ENCODE assay signal across 36 cellular contexts in genomic region chr12:13794706-13795105, GRCh38.
"Had no signal": no experiment of that assay in that cellular context is flagged by ENCODE, and none has a peak within 500 bp of the region (broad histone marks: within the 10 kb centered on the region; RNA-seq: fewer than 3 reads in every experiment).

No MANE protein-coding gene starts in this region.

- H3K4me1 Mint-ChIP-seq: activated CD4-positive, alpha-beta T cell treated with anti-CD3 and anti-CD28 coated beads, Interleukin-2, amount 10 ng/mL, durations not matched to agents 24 days and 14 days; activated naive CD4-positive, alpha-beta T cell treated with anti-CD3 and anti-CD28 coated beads, Interleukin-2, amount 10 ng/mL, durations not matched to agents 7 days and 5 days; activated naive CD4-positive, alpha-beta T cell treated with anti-CD3 and anti-CD28 coated beads, Interleukin-2, amount 50 U/mL, for 24 hours; activated naive CD8-positive, alpha-beta T cell treated with anti-CD3 and anti-CD28 coated beads, Interleukin-2, amount 10 ng/mL, durations not matched to agents 7 days and 5 days; activated naive CD8-positive, alpha-beta T cell treated with anti-CD3 and anti-CD28 coated beads, Interleukin-2, amount 50 U/mL, for 24 hours; activated T-helper 17 cell treated with anti-CD3 and anti-CD28 coated beads, Interleukin-2, amount 50 U/mL, for 72 hours; central memory CD8-positive, alpha-beta T cell had no signal

- H3K27me3 Mint-ChIP-seq: activated B cell treated with CpG ODN at 0.5 μM for 24 hours; activated CD4-positive, alpha-beta T cell treated with anti-CD3 and anti-CD28 coated beads, Interleukin-2, amount 10 ng/mL, durations not matched to agents 24 days and 14 days; activated naive CD4-positive, alpha-beta T cell treated with anti-CD3 and anti-CD28 coated beads, Interleukin-2, amount 10 ng/mL, durations not matched to agents 7 days and 5 days; activated naive CD8-positive, alpha-beta T cell treated with anti-CD3 and anti-CD28 coated beads, Interleukin-2, amount 10 ng/mL, durations not matched to agents 7 days and 5 days; activated naive CD8-positive, alpha-beta T cell treated with anti-CD3 and anti-CD28 coated beads, Interleukin-2, amount 50 U/mL, for 24 hours had no signal

- H3K36me3 Mint-ChIP-seq: activated CD4-positive, alpha-beta memory T cell treated with anti-CD3 and anti-CD28 coated beads for 36 hours; activated naive CD4-positive, alpha-beta T cell treated with anti-CD3 and anti-CD28 coated beads, Interleukin-2, amount 10 ng/mL, durations not matched to agents 7 days and 5 days; activated naive CD4-positive, alpha-beta T cell treated with anti-CD3 and anti-CD28 coated beads, Interleukin-2, amount 50 U/mL, for 24 hours; activated naive CD8-positive, alpha-beta T cell; activated naive CD8-positive, alpha-beta T cell treated with anti-CD3 and anti-CD28 coated beads, Interleukin-2, amount 10 ng/mL, durations not matched to agents 7 days and 5 days had no signal

- DNase-seq: activated B cell treated with CpG ODN at 0.5 μM for 24 hours; activated CD4-positive, alpha-beta memory T cell treated with anti-CD3 and anti-CD28 coated beads for 36 hours; activated CD4-positive, alpha-beta T cell treated with anti-CD3 and anti-CD28 coated beads for 4 hours; activated CD4-positive, alpha-beta T cell treated with anti-CD3 and anti-CD28 coated beads, Interleukin-2, amount 10 ng/mL, durations not matched to agents 24 days and 14 days; activated CD4-positive, alpha-beta T cell treated with anti-CD3 and anti-CD28 coated beads, Interleukin-2, amount 50 U/mL, for 1 hour; activated CD4-positive, alpha-beta T cell treated with anti-CD3 and anti-CD28 coated beads, Interleukin-2, amount 50 U/mL, for 4 hours; activated CD4-positive, CD25-positive, alpha-beta regulatory T cell treated with anti-CD3 and anti-CD28 coated beads, Interleukin-2, amount 50 U/mL, for 72 hours; activated CD8-positive, alpha-beta memory T cell treated with anti-CD3 and anti-CD28 coated beads, Interleukin-2, amount 50 U/mL, for 4 hours; activated CD8-positive, alpha-beta T cell treated with anti-CD3 and anti-CD28 coated beads for 36 hours; activated effector memory CD4-positive, alpha-beta T cell treated with anti-CD3 and anti-CD28 coated beads, Interleukin-2, amount 50 U/mL, for 16 hours; activated gamma-delta T cell treated with Interleukin-2 at 50 U/mL for 16 hours; activated naive CD4-positive, alpha-beta T cell; activated naive CD4-positive, alpha-beta T cell treated with anti-CD3 and anti-CD28 coated beads, Interleukin-2, amount 10 ng/mL, durations not matched to agents 7 days and 5 days; activated naive CD8-positive, alpha-beta T cell treated with anti-CD3 and anti-CD28 coated beads, Interleukin-2, amount 10 ng/mL, durations not matched to agents 7 days and 5 days; activated naive CD8-positive, alpha-beta T cell treated with anti-CD3 and anti-CD28 coated beads, Interleukin-2, amount 50 U/mL, for 24 hours; activated T-cell treated with anti-CD3 and anti-CD28 coated beads for 4 hours; activated T-cell treated with anti-CD3 and anti-CD28 coated beads, Interleukin-2, amount 50 U/mL, for 1 hour; activated T-cell treated with anti-CD3 and anti-CD28 coated beads, Interleukin-2, amount 50 U/mL, for 4 hours; activated T-cell treated with anti-CD3 and anti-CD28 coated beads, Interleukin-2, amount 50 U/mL, for 72 hours; amygdala; T-helper 1 cell; T-helper 2 cell; T-helper 9 cell had no signal

- H3K27ac ChIP-seq: ascending aorta, cardiac muscle cell, VCaP had no signal

- H3K4me3 Mint-ChIP-seq: activated B cell treated with CpG ODN at 0.5 μM for 24 hours; activated CD4-positive, alpha-beta memory T cell treated with anti-CD3 and anti-CD28 coated beads for 36 hours; activated CD4-positive, alpha-beta T cell treated with anti-CD3 and anti-CD28 coated beads, Interleukin-2, amount 10 ng/mL, durations not matched to agents 24 days and 14 days; activated CD8-positive, alpha-beta T cell treated with anti-CD3 and anti-CD28 coated beads for 36 hours; activated naive CD4-positive, alpha-beta T cell treated with anti-CD3 and anti-CD28 coated beads, Interleukin-2, amount 10 ng/mL, durations not matched to agents 7 days and 5 days; activated naive CD4-positive, alpha-beta T cell treated with anti-CD3 and anti-CD28 coated beads, Interleukin-2, amount 50 U/mL, for 24 hours; activated naive CD8-positive, alpha-beta T cell; activated naive CD8-positive, alpha-beta T cell treated with anti-CD3 and anti-CD28 coated beads, Interleukin-2, amount 10 ng/mL, durations not matched to agents 7 days and 5 days; activated naive CD8-positive, alpha-beta T cell treated with anti-CD3 and anti-CD28 coated beads, Interleukin-2, amount 50 U/mL, for 24 hours; activated T-cell treated with anti-CD3 and anti-CD28 coated beads, Interleukin-2, amount 50 U/mL, for 4 hours; activated T-cell treated with anti-CD3 and anti-CD28 coated beads, Interleukin-2, amount 50 U/mL, for 72 hours; activated T-helper 1 cell treated with anti-CD3 and anti-CD28 coated beads, Interleukin-12 subunit alpha, Interleukin-12 subunit beta, Interleukin-2, Interleukin-4 antibody, amounts not matched to agents 30 ng/mL and 10 ng/mL and 1 ng/mL, durations not matched to agents 14 hours and 24 hours and 36 hours; activated T-helper 17 cell treated with anti-CD3 and anti-CD28 coated beads, Interleukin-2, amount 50 U/mL, for 72 hours; brain; central memory CD8-positive, alpha-beta T cell; T-helper 1 cell treated with Interleukin-12 subunit alpha and Interleukin-12 subunit beta and Interleukin-4 antibody, amounts not matched to agents 30 μg/mL and 1 μg/mL, for 36 hours; T-helper 2 cell treated with Interferon-gamma antibody and Interleukin-4, amounts not matched to agents 5 μg/mL and 100 μg/mL, for 36 hours had no signal

- H3K9me3 Mint-ChIP-seq: activated CD4-positive, alpha-beta T cell treated with anti-CD3 and anti-CD28 coated beads, Interleukin-2, amount 10 ng/mL, durations not matched to agents 24 days and 14 days; activated naive CD8-positive, alpha-beta T cell treated with anti-CD3 and anti-CD28 coated beads, Interleukin-2, amount 50 U/mL, for 24 hours; T-helper 2 cell treated with Interferon-gamma antibody and Interleukin-4, amounts not matched to agents 5 μg/mL and 100 μg/mL, for 36 hours had no signal

- H3K27ac Mint-ChIP-seq: activated B cell treated with CpG ODN at 0.5 μM for 24 hours; activated CD4-positive, alpha-beta memory T cell treated with anti-CD3 and anti-CD28 coated beads for 36 hours; activated CD4-positive, alpha-beta T cell treated with anti-CD3 and anti-CD28 coated beads, Interleukin-2, amount 10 ng/mL, durations not matched to agents 24 days and 14 days; activated CD8-positive, alpha-beta T cell treated with anti-CD3 and anti-CD28 coated beads for 36 hours; activated naive CD4-positive, alpha-beta T cell treated with anti-CD3 and anti-CD28 coated beads, Interleukin-2, amount 10 ng/mL, durations not matched to agents 7 days and 5 days; activated naive CD4-positive, alpha-beta T cell treated with anti-CD3 and anti-CD28 coated beads, Interleukin-2, amount 50 U/mL, for 24 hours; activated naive CD8-positive, alpha-beta T cell; activated naive CD8-positive, alpha-beta T cell treated with anti-CD3 and anti-CD28 coated beads, Interleukin-2, amount 10 ng/mL, durations not matched to agents 7 days and 5 days; activated naive CD8-positive, alpha-beta T cell treated with anti-CD3 and anti-CD28 coated beads, Interleukin-2, amount 50 U/mL, for 24 hours; activated T-cell treated with anti-CD3 and anti-CD28 coated beads, Interleukin-2, amount 50 U/mL, for 72 hours; activated T-helper 1 cell treated with anti-CD3 and anti-CD28 coated beads, Interleukin-12 subunit alpha, Interleukin-12 subunit beta, Interleukin-2, Interleukin-4 antibody, amounts not matched to agents 30 ng/mL and 10 ng/mL and 1 ng/mL, durations not matched to agents 14 hours and 24 hours and 36 hours; activated T-helper 17 cell treated with anti-CD3 and anti-CD28 coated beads, Interleukin-2, amount 50 U/mL, for 72 hours; brain; T-helper 1 cell treated with Interleukin-12 subunit alpha and Interleukin-12 subunit beta and Interleukin-4 antibody, amounts not matched to agents 30 μg/mL and 1 μg/mL, for 36 hours; T-helper 2 cell treated with Interferon-gamma antibody and Interleukin-4, amounts not matched to agents 5 μg/mL and 100 μg/mL, for 36 hours had no signal

- FAIRE-seq: bronchial epithelial cell, TTC549 had no signal
